Comparison of ENCODE assay signal across 9 cellular contexts in genomic region chr6:7727951-7728854, GRCh38. TPM values are rescaled to one million over a fixed set of nuclear protein-coding genes. Genes with fewer than 3 reads are reported as not detected.
A peak's percentile ranks its signal among the peaks of the same experiment; 100 is the strongest.
DNase-seq lines count a peak whose midpoint lies in the region; ATAC-seq and TF ChIP-seq lines count a peak whose summit lies in the region.
"Had no signal": no experiment of that assay in that cellular context is flagged by ENCODE, and none has a peak within 500 bp of the region (broad histone marks: within the 10 kb centered on the region; RNA-seq: fewer than 3 reads in every experiment).

No MANE protein-coding gene starts in this region.

- ATAC-seq in activated naive CD8-positive, alpha-beta T cell treated with anti-CD3 and anti-CD28 coated beads, Interleukin-2, amount 10 ng/mL, durations not matched to agents 7 days and 5 days (ENCODE audit: low read depth) = no peak
- no peak for ATAC-seq in HG03432 (IDR thresholded peaks at IDR 0.05; ENCODE audit: unreplicated experiment)
- no peak for ATAC-seq in HG03097 (IDR thresholded peaks at IDR 0.05; ENCODE audit: low FRiP score, unreplicated experiment)

- H3K4me3 ChIP-seq in GM08714 (ENCODE audit: low read length) = peak overlapping the region; percentile 55; the same call in 1 of the 2 replicates
- H3K4me3 ChIP-seq in NB4 (ENCODE audit: low read depth, low read length) = no peak overlapping the region
- peak overlapping the region; percentile 72; the same call in 1 of the 2 replicates for H3K4me3 ChIP-seq in iPS DF 6.9 (ENCODE audit: low read length)
- peak overlapping the region; percentile 53 for H3K4me3 ChIP-seq in skeletal muscle cell (ENCODE audit: low read depth, low read length)

- POLR2A ChIA-PET in activated naive CD8-positive, alpha-beta T cell treated with anti-CD3 and anti-CD28 coated beads, Interleukin-2, amount 10 ng/mL, durations not matched to agents 7 days and 5 days (lab: Charles Lee) = interaction anchor here (0.6 kb wide), 1 partner anchor 112 kb away, joined by 3 read pairs; no protein-coding TSS in a partner anchor

- H3K4me3 Mint-ChIP-seq in activated naive CD8-positive, alpha-beta T cell treated with anti-CD3 and anti-CD28 coated beads, Interleukin-2, amount 10 ng/mL, durations not matched to agents 7 days and 5 days = peak overlapping the region; percentile 40

- no peak for TF ChIP-seq POLR2A in NB4 (IDR thresholded peaks at IDR 0.05; ENCODE audit: extremely low read depth, insufficient read length)

- H3K36me3 Mint-ChIP-seq in activated naive CD8-positive, alpha-beta T cell treated with anti-CD3 and anti-CD28 coated beads, Interleukin-2, amount 10 ng/mL, durations not matched to agents 7 days and 5 days = no peaks in the 10 kb centered on the region

- no CpG with 5 or more reads among the region's 45 CpGs for WGBS in iPS DF 6.9 (ENCODE audit: insufficient coverage, insufficient read length)

- no peaks in the 10 kb centered on the region for H3K36me3 ChIP-seq in iPS DF 6.9 (ENCODE audit: control insufficient read depth, insufficient read depth, low read length)

- peaks cover 13% of the 10 kb centered on the region for H3K4me1 Mint-ChIP-seq in activated naive CD8-positive, alpha-beta T cell treated with anti-CD3 and anti-CD28 coated beads, Interleukin-2, amount 10 ng/mL, durations not matched to agents 7 days and 5 days

- no peak overlapping the region for H3K27ac ChIP-seq in iPS DF 6.9 (ENCODE audit: low read length)

- H3K4me1 ChIP-seq in iPS DF 6.9 (ENCODE audit: control insufficient read depth, insufficient read depth, low read length) = peaks cover 8% of the 10 kb centered on the region; the same call in 1 of the 2 replicates

- H3K9me3 Mint-ChIP-seq in activated naive CD8-positive, alpha-beta T cell treated with anti-CD3 and anti-CD28 coated beads, Interleukin-2, amount 10 ng/mL, durations not matched to agents 7 days and 5 days = no peaks in the 10 kb centered on the region

- no peak for TF ChIP-seq CTCF in NB4 (IDR thresholded peaks at IDR 0.05; ENCODE audit: low read depth, low read length)

- DNase-seq in NB4 (ENCODE audit: low read depth) = peak; percentile 11
- peak; percentile 38 for DNase-seq in activated naive CD8-positive, alpha-beta T cell treated with anti-CD3 and anti-CD28 coated beads, Interleukin-2, amount 10 ng/mL, durations not matched to agents 7 days and 5 days
- no peak for DNase-seq in iPS DF 6.9 (ENCODE audit: low read depth, low spot score)
- no peak for DNase-seq in skeletal muscle cell (ENCODE audit: low read depth)
- no peak for DNase-seq in GM19240 (ENCODE audit: insufficient read length, low spot score)

- no peak overlapping the region for H3K27ac Mint-ChIP-seq in activated naive CD8-positive, alpha-beta T cell treated with anti-CD3 and anti-CD28 coated beads, Interleukin-2, amount 10 ng/mL, durations not matched to agents 7 days and 5 days

- peaks cover 53% of the 10 kb centered on the region for H3K27me3 ChIP-seq in iPS DF 6.9 (ENCODE audit: control insufficient read depth, insufficient read depth, low read length)

- H3K27me3 Mint-ChIP-seq in activated naive CD8-positive, alpha-beta T cell treated with anti-CD3 and anti-CD28 coated beads, Interleukin-2, amount 10 ng/mL, durations not matched to agents 7 days and 5 days = peaks cover 74% of the 10 kb centered on the region

- no peaks in the 10 kb centered on the region for H3K9me3 ChIP-seq in iPS DF 6.9 (ENCODE audit: control insufficient read depth, insufficient read depth, low read length)

RNA-seq across cellular contexts. Expression of gene BMP6, which starts 2.3 kb away (rescaled TPM):
- not detected for total RNA-seq in activated naive CD8-positive, alpha-beta T cell treated with anti-CD3 and anti-CD28 coated beads, Interleukin-2, amount 10 ng/mL, durations not matched to agents 7 days and 5 days
- total RNA-seq: T-helper 1 cell treated with Interleukin-12 subunit alpha and Interleukin-12 subunit beta and Interleukin-4 antibody, amounts not matched to agents 30 ng/mL and 1 ng/mL, for 36 hours had no signal

Comparison
In these comparisons a context has a peak if more than half of its experiments do, and no peak if none do; other contexts are left out.
1. DNase-seq: peak in NB4 (single experiment) and activated naive CD8-positive, alpha-beta T cell treated with anti-CD3 and anti-CD28 coated beads, Interleukin-2, amount 10 ng/mL, durations not matched to agents 7 days and 5 days (single experiment); none in iPS DF 6.9 (single experiment), skeletal muscle cell (single experiment) and GM19240 (single experiment).